ENCODE assay signal across 8 cellular contexts in the genomic region with DNA sequence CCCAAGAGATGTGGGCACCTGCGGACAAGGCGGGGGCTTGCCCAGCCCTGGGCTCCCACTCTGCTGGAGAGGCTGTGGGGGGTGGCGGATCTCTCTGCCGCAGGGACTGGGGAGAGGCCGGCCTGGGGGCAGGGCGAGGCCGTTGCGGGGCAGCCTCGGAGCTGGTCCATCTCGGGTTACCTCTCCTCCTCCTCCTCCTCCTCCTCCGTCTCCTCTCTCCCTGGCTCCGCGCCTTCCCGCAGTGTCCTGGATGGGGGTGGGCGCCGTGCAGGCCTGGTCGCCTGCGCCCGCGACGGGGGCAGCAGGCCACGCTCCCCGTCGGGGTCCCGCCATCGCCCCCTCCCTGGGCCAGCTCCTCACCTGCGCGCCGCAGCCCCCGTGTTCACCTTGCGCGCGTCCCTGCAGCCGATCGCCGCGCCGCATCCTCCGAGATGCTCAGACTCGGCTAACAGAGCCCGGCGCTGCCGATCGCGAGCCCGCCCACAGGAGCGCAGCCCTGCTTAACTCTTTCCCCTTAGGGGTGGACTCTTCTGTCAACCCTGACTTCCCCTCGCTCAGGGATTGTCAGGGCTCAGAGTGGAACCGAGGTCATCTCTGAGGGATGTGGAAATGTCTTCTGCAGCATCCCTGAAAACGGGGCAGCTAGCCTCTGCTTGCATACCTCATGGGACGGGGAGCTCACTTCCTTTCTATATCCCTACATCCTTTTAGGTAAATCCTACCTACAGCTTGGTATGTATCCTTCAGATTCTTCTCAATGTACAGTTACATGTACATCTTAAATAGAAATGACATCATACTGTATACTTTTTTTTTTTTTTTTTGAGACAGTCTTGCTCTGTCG. TPM values are rescaled to one million over a fixed set of nuclear protein-coding genes. Genes with fewer than 3 reads are reported as not detected.
DNase-seq lines count a peak whose midpoint lies in the region; ATAC-seq and TF ChIP-seq lines count a peak whose summit lies in the region.

A gene (minus strand): TSS at position 447 of the 844 bp plus-strand sequence. CDS start 2,293 bp downstream, outside the sequence.

- H3K36me3 ChIP-seq in ascending aorta (no peaks in the 10 kb centered on the region), iPS-15b (ENCODE audit: control insufficient read depth, insufficient read depth, low read length) (peaks cover 8% of the 10 kb centered on the region)

- intact Hi-C loops in ascending aorta (cut with DNase I) = no loop called here

- H3K4me1 ChIP-seq in ascending aorta (peaks cover 5 to 16% of the 10 kb centered on the region in 2 donors), iPS-15b (ENCODE audit: control insufficient read depth, insufficient read depth, low read length) (peaks cover 20% of the 10 kb centered on the region)

- no peak for TF ChIP-seq CTCF in ascending aorta (IDR thresholded peaks at IDR 0.05)

- ATAC-seq in GM19043 (IDR thresholded peaks at IDR 0.05; ENCODE audit: low read depth, unreplicated experiment) = peak; percentile 77
- ATAC-seq in HG03354 (IDR thresholded peaks at IDR 0.05; ENCODE audit: poor library complexity, severe bottlenecking, unreplicated experiment) = peak; percentile 79

- H3K9ac ChIP-seq in iPS-15b (ENCODE audit: low read depth, low read length) = peak within 1 kb of the TSS; percentile 70

- H3K27ac ChIP-seq in ascending aorta = no peak within 1 kb of the TSS

- H3K27me3 ChIP-seq in ascending aorta = no peaks in the 10 kb centered on the region
- H3K27me3 ChIP-seq in iPS-15b (ENCODE audit: control insufficient read depth, insufficient read depth, low read length) = peaks cover 16% of the 10 kb centered on the region

- DNase-seq in CD1c-positive myeloid dendritic cell (ENCODE audit: extremely low spot score) = peak; percentile 67
- DNase-seq in SW480 (ENCODE audit: low spot score) = peak; percentile 42
- no peak for DNase-seq in ascending aorta (ENCODE audit: low spot score in 2 of 2)
- DNase-seq in stimulated activated CD4-positive, alpha-beta T cell treated with anti-CD3 and anti-CD28 coated beads, Interleukin-12 subunit alpha, Interleukin-12 subunit beta, amount 100 ng/mL, for 48 hours (ENCODE audit: low read depth in 2 of 3, low spot score in 1 of 3) = peak; percentile 33 to 56 (median 42)
- no peak for DNase-seq in medulla oblongata (ENCODE audit: extremely low spot score)

- peak within 1 kb of the TSS; percentile 56 to 90 for H3K4me3 ChIP-seq in ascending aorta
- peak within 1 kb of the TSS; percentile 90 for H3K4me3 ChIP-seq in iPS-15b (ENCODE audit: low read depth, low read length)

- H3K9me3 ChIP-seq in ascending aorta (no peaks in the 10 kb centered on the region), iPS-15b (ENCODE audit: control insufficient read depth, insufficient read depth, low read length) (no peaks in the 10 kb centered on the region)

RNA-seq across cellular contexts. Expression of the gene that starts here (rescaled TPM):
- 1.1 TPM for total RNA-seq in ascending aorta

Comparison
In these comparisons a context has a peak if more than half of its experiments do, and no peak if none do; other contexts are left out.
1. DNase-seq: peak in CD1c-positive myeloid dendritic cell (single experiment), SW480 (single experiment) and stimulated activated CD4-positive, alpha-beta T cell treated with anti-CD3 and anti-CD28 coated beads, Interleukin-12 subunit alpha, Interleukin-12 subunit beta, amount 100 ng/mL, for 48 hours (3 of 3); none in ascending aorta (0 of 2) and medulla oblongata (single experiment).